ENCODE assay signal across 8 cellular contexts in the genomic region with DNA sequence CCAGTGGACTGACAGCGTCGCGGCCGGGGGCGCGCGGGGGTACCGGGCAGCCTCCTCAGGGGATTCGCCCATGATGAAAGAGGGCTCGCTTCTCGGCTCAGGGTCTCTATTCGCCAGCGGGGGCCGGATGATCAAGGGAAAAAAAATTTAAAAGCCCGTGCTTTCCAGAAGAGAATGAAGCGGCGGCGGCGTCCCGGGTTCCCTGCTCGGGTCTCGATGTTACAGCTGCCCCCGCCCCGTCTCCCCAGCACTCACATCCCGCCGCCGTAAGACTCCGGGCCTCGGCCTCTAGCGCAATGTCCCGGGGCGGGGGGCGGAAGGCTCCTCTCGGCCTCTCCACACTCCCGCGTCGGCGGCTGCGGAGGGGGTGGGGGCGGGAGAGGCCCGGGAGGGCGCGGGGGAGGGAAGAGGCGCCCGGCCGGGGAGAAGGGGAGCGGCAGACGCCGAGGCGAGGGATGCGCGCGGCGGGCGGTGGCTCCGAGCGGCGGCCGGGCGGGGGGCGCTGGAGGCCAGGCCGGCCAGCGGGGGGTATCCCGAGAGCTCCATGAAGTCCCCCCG. TPM values are rescaled to one million over a fixed set of nuclear protein-coding genes. Genes with fewer than 3 reads are reported as not detected.
A peak's percentile ranks its signal among the peaks of the same experiment; 100 is the strongest.
DNase-seq lines count a peak whose midpoint lies in the region; ATAC-seq and TF ChIP-seq lines count a peak whose summit lies in the region.

No MANE protein-coding gene starts in this region.

- POLR2A ChIA-PET in PC-9 (lab: Charles Lee; ENCODE audit: unreplicated experiment), result interaction anchor here (0.6 kb wide), 1 partner anchor 11 kb away, joined by 10 read pairs; no protein-coding TSS in a partner anchor

- H3K36me3 ChIP-seq in PC-9 (ENCODE audit: low read depth) (no peaks in the 10 kb centered on the region), mucosa of descending colon (ENCODE audit: low read depth) (no peaks in the 10 kb centered on the region)

- H3K9me3 ChIP-seq in PC-9 (ENCODE audit: insufficient read depth, low read depth), result no peaks in the 10 kb centered on the region
- H3K9me3 ChIP-seq in mucosa of descending colon, result no peaks in the 10 kb centered on the region

- ATAC-seq in mucosa of descending colon (peak; percentile 25), HG03432 (IDR thresholded peaks at IDR 0.05; ENCODE audit: unreplicated experiment) (no peak), HG02870 (IDR thresholded peaks at IDR 0.05; ENCODE audit: unreplicated experiment) (no peak)

- H3K4me3 ChIP-seq in AG09309 (ENCODE audit: control insufficient read depth, low read depth, low read length) (peak overlapping the region; percentile 44), PC-9 (no peak overlapping the region), mucosa of descending colon (peak overlapping the region; percentile 11)

- no peak overlapping the region for H3K27ac ChIP-seq in PC-9

- TF ChIP-seq CTCF in AG09309 (IDR thresholded peaks at IDR 0.05; ENCODE audit: control insufficient read depth, insufficient read depth, low read depth, low read length, missing control alignments), result no peak
- no peak for TF ChIP-seq CTCF in PC-9 (conservative IDR thresholded peaks at IDR 0.05)
- TF ChIP-seq CTCF in mucosa of descending colon (IDR thresholded peaks at IDR 0.05), result no peak

- DNase-seq in AG09309 (ENCODE audit: low read depth) (no peak), PC-9 (no peak), dedifferentiated amniotic fluid mesenchymal stem cell (ENCODE audit: extremely low spot score) (peak; percentile 17), mucosa of descending colon (peak in 1 of 3 donors; percentile 17), putamen (ENCODE audit: low spot score) (no peak), globus pallidus (ENCODE audit: low spot score) (no peak)

- H3K9me2 ChIP-seq in PC-9 (ENCODE audit: insufficient read depth), result no peaks in the 10 kb centered on the region

- BruUV-seq in PC-9 (replicated peaks; lab: Mats Ljungman, UMichigan), result no TSS peak

- H3K4me1 ChIP-seq in PC-9 (replicated peaks; ENCODE audit: insufficient read depth) (peaks cover 12% of the 10 kb centered on the region), mucosa of descending colon (ENCODE audit: low read depth) (peaks cover 5% of the 10 kb centered on the region)

- peak overlapping the region; percentile 28; the same call in 1 of the 2 replicates for H3K4me2 ChIP-seq in PC-9

- peaks cover 35% of the 10 kb centered on the region for H3K27me3 ChIP-seq in PC-9 (ENCODE audit: insufficient read depth, low read depth)

- H3F3A ChIP-seq in PC-9 (ENCODE audit: insufficient read depth, low read depth), result no peaks in the 10 kb centered on the region; the same call in 1 of the 2 replicates

- H4K20me1 ChIP-seq in PC-9 (ENCODE audit: insufficient read depth), result no peaks in the 10 kb centered on the region

- CTCF ChIA-PET in PC-9 (lab: Charles Lee), result no interaction called here

- no peak overlapping the region for H2AFZ ChIP-seq in PC-9

- intact Hi-C loops in PC-9 (cut with micrococcal nuclease; ENCODE audit: unreplicated experiment), result no loop called here
- intact Hi-C loops in mucosa of descending colon (cut with DNase I, micrococcal nuclease), result no loop called here

- no peaks in the 10 kb centered on the region for H3K79me2 ChIP-seq in PC-9 (ENCODE audit: low read depth)

RNA-seq across cellular contexts. Expression of gene PTH1R, which starts 4.4 kb away (rescaled TPM):
- total RNA-seq in PC-9 (2021), result not detected in 2 replicates
- 1 to 10 TPM in 2 of 3 donors, under 1 TPM in 1; 0.87 to 4.6 (median 1.9) TPM for total RNA-seq in mucosa of descending colon

RNA-seq across cellular contexts. Expression of gene MYL3, which starts 18.7 kb away (rescaled TPM):
- total RNA-seq in PC-9 (2021), result not detected in 2 replicates
- total RNA-seq in mucosa of descending colon, result 1 to 10 TPM in 2 of 3 donors, under 1 TPM in 1; 0.32 to 3.1 (median 1.2) TPM
